ENCODE assay signal across 8 cellular contexts in genomic region chr10:35126530-35127288, GRCh38. TPM values are rescaled to one million over a fixed set of nuclear protein-coding genes. Genes with fewer than 3 reads are reported as not detected.
DNase-seq lines count a peak whose midpoint lies in the region; ATAC-seq, FAIRE-seq and TF ChIP-seq lines count a peak whose summit lies in the region.

CREM (plus strand) TSS chr10:35126846; CDS start chr10:35137836, 10,990 bp downstream.

- peak within 1 kb of the TSS; percentile 73 for H3K27ac ChIP-seq in OCI-LY1 (ENCODE audit: low read depth, low read length, poor library complexity, severe bottlenecking)
- peak within 1 kb of the TSS; percentile 98 for H3K27ac ChIP-seq in endothelial cell of umbilical vein (ENCODE audit: insufficient read depth, low read depth, low read length)

- H3K9ac ChIP-seq in OCI-LY1 (ENCODE audit: low read length), result peak within 1 kb of the TSS; percentile 99
- H3K9ac ChIP-seq in endothelial cell of umbilical vein (replicated peaks; ENCODE audit: extremely low read depth, insufficient read depth, low read length), result peak within 1 kb of the TSS; percentile 100

- H4K20me1 ChIP-seq in OCI-LY1 (ENCODE audit: insufficient read depth, low read length), result no peaks in the 10 kb centered on the region
- H4K20me1 ChIP-seq in endothelial cell of umbilical vein (replicated peaks; ENCODE audit: control insufficient read depth, extremely low read depth, insufficient read depth, low read length), result no peaks in the 10 kb centered on the region

- no peaks in the 10 kb centered on the region for H3F3A ChIP-seq in OCI-LY1 (ENCODE audit: insufficient read depth, low read length)

- peak; percentile 77 for ATAC-seq in GM21515 (IDR thresholded peaks at IDR 0.05; ENCODE audit: unreplicated experiment)

- intact Hi-C loops in endothelial cell of umbilical vein (cut with micrococcal nuclease), result loop anchor here (1.0 to 10.0 kb wide), 10 partner anchors 36 to 1046 kb away; partner anchors contain the start of genes CCNY and CUL2

- dilution Hi-C loops in endothelial cell of umbilical vein (cut with MboI; ENCODE audit: extremely low pct_ligation_motif_present, low sequenced_read_pairs), result no loop called here

- no peaks in the 10 kb centered on the region for H3K27me3 ChIP-seq in OCI-LY1 (ENCODE audit: insufficient read depth, low read length)
- H3K27me3 ChIP-seq in endothelial cell of umbilical vein (ENCODE audit: control insufficient read depth in 2 of 2, insufficient read depth in 2 of 2, low read length in 2 of 2), result no peaks in the 10 kb centered on the region

- no TSS peak for BruUV-seq in endothelial cell of umbilical vein (replicated peaks; lab: Mats Ljungman, UMichigan)

- TF ChIP-seq CTCF in OCI-LY1 (IDR thresholded peaks at IDR 0.05; ENCODE audit: low read length) (peak; percentile 95), endothelial cell of umbilical vein (IDR thresholded peaks at IDR 0.05; ENCODE audit: extremely low read depth in 1 of 2, insufficient read depth in 1 of 2, low read depth in 1 of 2, low read length in 2 of 2) (peak; percentile 42 to 86)

- H3K4me3 ChIP-seq in OCI-LY1 (ENCODE audit: low read depth, low read length, poor library complexity, severe bottlenecking), result peak within 1 kb of the TSS; percentile 100
- H3K4me3 ChIP-seq in endothelial cell of umbilical vein (replicated peaks in 1 of 3; ENCODE audit: insufficient read depth in 1 of 3, low read depth in 1 of 3, low read length in 3 of 3), result peak within 1 kb of the TSS; percentile 65 to 85 (median 83)

- no peak within 1 kb of the TSS for H2AFZ ChIP-seq in OCI-LY1 (ENCODE audit: low read length)
- peak within 1 kb of the TSS; percentile 94 for H2AFZ ChIP-seq in endothelial cell of umbilical vein (ENCODE audit: low read depth, low read length)

- FAIRE-seq in endothelial cell of umbilical vein (lab: Jason Lieb, UNC), result peak; percentile 85

- H3K9me2 ChIP-seq in OCI-LY1 (ENCODE audit: low read depth, low read length), result no peaks in the 10 kb centered on the region

- H3K79me2 ChIP-seq in OCI-LY1 (ENCODE audit: insufficient read depth, low read length), result no peaks in the 10 kb centered on the region
- peaks cover 18% of the 10 kb centered on the region for H3K79me2 ChIP-seq in endothelial cell of umbilical vein (ENCODE audit: control insufficient read depth, insufficient read depth, low read length)

- peak; percentile 92 for TF ChIP-seq POLR2A in endothelial cell of umbilical vein (IDR thresholded peaks at IDR 0.05; ENCODE audit: low read depth, low read length)

- peaks cover 28% of the 10 kb centered on the region for H3K4me1 ChIP-seq in OCI-LY1 (ENCODE audit: insufficient read depth, low read length, severe bottlenecking)
- peaks cover 20% of the 10 kb centered on the region for H3K4me1 ChIP-seq in endothelial cell of umbilical vein (ENCODE audit: control insufficient read depth, extremely low read depth, insufficient read depth, low read length)

- H3K9me1 ChIP-seq in endothelial cell of umbilical vein (replicated peaks; ENCODE audit: control insufficient read depth, extremely low read depth, insufficient read depth, low read length), result no peaks in the 10 kb centered on the region

- H3K36me3 ChIP-seq in OCI-LY1 (ENCODE audit: insufficient read depth, low read length) (no peaks in the 10 kb centered on the region; the same call in 1 of the 2 replicates), endothelial cell of umbilical vein (ENCODE audit: control insufficient read depth in 2 of 2, extremely low read depth in 1 of 2, insufficient read depth in 2 of 2, low read length in 2 of 2) (no peaks in the 10 kb centered on the region)

- H3K9me3 ChIP-seq in OCI-LY1 (ENCODE audit: low read length), result no peaks in the 10 kb centered on the region
- no peaks in the 10 kb centered on the region for H3K9me3 ChIP-seq in endothelial cell of umbilical vein (replicated peaks; ENCODE audit: control insufficient read depth, insufficient read depth, low read length)

- H3K4me2 ChIP-seq in OCI-LY1 (ENCODE audit: low read length) (peak within 1 kb of the TSS; percentile 95), endothelial cell of umbilical vein (ENCODE audit: insufficient read depth, low read length) (peak within 1 kb of the TSS; percentile 87)

- POLR2A ChIA-PET in endothelial cell of umbilical vein (lab: Charles Lee), result interaction anchor here (0.6 to 3.3 kb wide), 5 partner anchors 23 to 293 kb away, joined by 3 to 32 read pairs (median 5); no protein-coding TSS in a partner anchor

- CTCF ChIA-PET in endothelial cell of umbilical vein (lab: Charles Lee), result interaction anchor here (0.6 to 6.2 kb wide), 20 partner anchors 9 to 1653 kb away, joined by 3 to 141 read pairs (median 4); no protein-coding TSS in a partner anchor

- DNase-seq in DMS 273 treated with DMSO at 0.1 percent for 48 hours (lab: John Stamatoyannopoulos, UW) (peak; percentile 78), HuH-7 (ENCODE audit: low spot score) (peak; percentile 96), endothelial cell of umbilical vein (ENCODE audit: low read depth, low spot score) (peak; percentile 97), middle frontal gyrus (ENCODE audit: extremely low spot score, low spot score) (peak; percentile 88)
- DNase-seq in activated CD8-positive, alpha-beta memory T cell treated with anti-CD3 and anti-CD28 coated beads, Interleukin-2, amount 50 U/mL, for 48 hours, result peak; percentile 99
- peak; percentile 100 for DNase-seq in stimulated activated CD8-positive, alpha-beta memory T cell treated with anti-CD3 and anti-CD28 coated beads, Interleukin-2, amount 100 ng/mL, for 48 hours (ENCODE audit: low read depth in 2 of 2)

TF ChIP-seq in endothelial cell of umbilical vein, 7 proteins besides CTCF, POLR2A, EP300 and RAD21:
- no peak for TF ChIP-seq GATA2 (IDR thresholded peaks at IDR 0.05; ENCODE audit: insufficient read depth, insufficient read length, low read depth, low read length)
- peak; percentile 98 for TF ChIP-seq POLR2AphosphoS5 (IDR thresholded peaks at IDR 0.05; ENCODE audit: insufficient read depth, low read depth, low read length)
- no peak for TF ChIP-seq JUN (IDR thresholded peaks at IDR 0.05; ENCODE audit: borderline replicate concordance, insufficient read depth, insufficient read length, low read depth)
- TF ChIP-seq MAX (IDR thresholded peaks at IDR 0.05; ENCODE audit: insufficient read depth, insufficient read length), result peak; percentile 10
- no peak for TF ChIP-seq MYC (IDR thresholded peaks at IDR 0.05; ENCODE audit: low read depth, low read length)
- TF ChIP-seq EZH2 (IDR thresholded peaks at IDR 0.05; ENCODE audit: borderline replicate concordance, low read depth, low read length, severe bottlenecking), result no peak
- no peak for TF ChIP-seq FOS (IDR thresholded peaks at IDR 0.05; ENCODE audit: borderline replicate concordance, insufficient read depth, low read length)

RNA-seq across cellular contexts. Expression of gene CREM, which starts in this region (rescaled TPM):
- total RNA-seq in endothelial cell of umbilical vein, result 34.8 and 35.5 TPM in 2 replicates
- polyA plus RNA-seq in endothelial cell of umbilical vein, result 34.8 and 39.8 TPM in 2 replicates
- 50.3 and 51.7 TPM in 2 replicates for polyA plus RNA-seq in endothelial cell of umbilical vein (2011; cell fraction: cytosol; rRNA removed)
- polyA plus RNA-seq in endothelial cell of umbilical vein (2011; cell fraction: nucleus; rRNA removed), result 24.0 and 28.0 TPM in 2 replicates
- polyA plus RNA-seq in endothelial cell of umbilical vein (2012), result 44.9 and 54.7 TPM in 2 replicates
- polyA minus RNA-seq in endothelial cell of umbilical vein, result 25.2 and 33.7 TPM in 2 replicates
- polyA minus RNA-seq in endothelial cell of umbilical vein (2011; cell fraction: cytosol; rRNA and poly(A)+ RNA removed), result 24.8 TPM
- 16.0 and 21.2 TPM in 2 replicates for polyA minus RNA-seq in endothelial cell of umbilical vein (2011; cell fraction: nucleus; rRNA and poly(A)+ RNA removed)

Comparison
In these comparisons a context has a peak if more than half of its experiments do, and no peak if none do; other contexts are left out.
1. Peak in every context shown above with its lines: DNase-seq, ATAC-seq, H3K4me3 ChIP-seq and H3K27ac ChIP-seq.